In genomic region chr2:70094171-70094977, GRCh38 we compare ENCODE assay signal across 9 cellular contexts. TPM values are rescaled to one million over a fixed set of nuclear protein-coding genes. Genes with fewer than 3 reads are reported as not detected.
DNase-seq lines count a peak whose midpoint lies in the region; ATAC-seq and TF ChIP-seq lines count a peak whose summit lies in the region.
"Had no signal": no experiment of that assay in that cellular context is flagged by ENCODE, and none has a peak within 500 bp of the region (broad histone marks: within the 10 kb centered on the region; RNA-seq: fewer than 3 reads in every experiment).

No MANE protein-coding gene starts in this region.

- H3K27ac ChIP-seq in stomach: peak overlapping the region; percentile 77 to 96 (median 88)

- intact Hi-C loops in stomach (cut with DNase I; ENCODE audit: low total_unique reads): loop anchor here (5.0 kb wide), 1 partner anchor 38 kb away; no protein-coding TSS in a partner anchor

- TF ChIP-seq POLR2A in stomach (IDR thresholded peaks at IDR 0.05): no peak

- H3K4me3 ChIP-seq in stomach: no peak overlapping the region

- no peaks in the 10 kb centered on the region for H3K27me3 Mint-ChIP-seq in activated T-cell treated with anti-CD3 and anti-CD28 coated beads, Interleukin-2, amount 50 U/mL, for 72 hours (ENCODE audit: low read depth)

- peak overlapping the region; percentile 80 to 88 for H3K4me3 Mint-ChIP-seq in activated T-cell treated with anti-CD3 and anti-CD28 coated beads, Interleukin-2, amount 50 U/mL, for 72 hours

- peak; percentile 38 to 46 for DNase-seq in activated T-cell treated with anti-CD3 and anti-CD28 coated beads, Interleukin-2, amount 50 U/mL, for 72 hours
- DNase-seq in left lobe of liver (ENCODE audit: low spot score): no peak
- no peak for DNase-seq in stomach
- no peak for DNase-seq in anterior cingulate cortex (lab: John Stamatoyannopoulos, UW)
- no peak for DNase-seq in NOMO-1 (lab: John Stamatoyannopoulos, UW; ENCODE audit: unreplicated experiment in 2 of 2)
- DNase-seq in NCI-H2227 (lab: John Stamatoyannopoulos, UW; ENCODE audit: unreplicated experiment): no peak
- DNase-seq: NCI-H187 treated with DMSO at 0.1 percent for 48 hours had no signal

- peaks cover 5 to 9% of the 10 kb centered on the region in 2 donors for H3K36me3 Mint-ChIP-seq in activated T-cell treated with anti-CD3 and anti-CD28 coated beads, Interleukin-2, amount 50 U/mL, for 72 hours (ENCODE audit: insufficient read depth in 2 of 2)

- peaks cover 19 to 53% (median 39%) of the 10 kb centered on the region in 4 donors for H3K4me1 ChIP-seq in stomach

- H3K27me3 ChIP-seq in stomach: no peaks in the 10 kb centered on the region

- WGBS in stomach, 5 donors: 83 to 89% (median 86%) methylated on average over 5 of the region's 5 CpGs

- H3K36me3 ChIP-seq in stomach: peaks cover 0 to 11% (median 0%) of the 10 kb centered on the region in 4 donors

- H3K9me3 Mint-ChIP-seq in activated T-cell treated with anti-CD3 and anti-CD28 coated beads, Interleukin-2, amount 50 U/mL, for 72 hours: peaks cover 0 to 2% of the 10 kb centered on the region in 2 donors

- H3K9me3 ChIP-seq in stomach: no peaks in the 10 kb centered on the region

- ATAC-seq in HG03354 (IDR thresholded peaks at IDR 0.05; ENCODE audit: poor library complexity, severe bottlenecking, unreplicated experiment) (peak; percentile 5), left lobe of liver (peak; percentile 5), GM19035 (IDR thresholded peaks at IDR 0.05; ENCODE audit: unreplicated experiment) (no peak)
- peak; percentile 33 to 40 for ATAC-seq in activated T-cell treated with anti-CD3 and anti-CD28 coated beads, Interleukin-2, amount 50 U/mL, for 72 hours (replicated peaks in 1 of 2)

- TF ChIP-seq EP300 in stomach (IDR thresholded peaks at IDR 0.05): no peak

- H3K27ac Mint-ChIP-seq in activated T-cell treated with anti-CD3 and anti-CD28 coated beads, Interleukin-2, amount 50 U/mL, for 72 hours: peak overlapping the region; percentile 94

- H3K4me1 Mint-ChIP-seq in activated T-cell treated with anti-CD3 and anti-CD28 coated beads, Interleukin-2, amount 50 U/mL, for 72 hours (ENCODE audit: low read depth): peaks cover 77% of the 10 kb centered on the region

- TF ChIP-seq CTCF in stomach (IDR thresholded peaks at IDR 0.05): no peak

RNA-seq across cellular contexts. Expression of gene PCBP1, which starts 7.1 kb away (rescaled TPM):
- 100 to 1,000 TPM; 270 to 291 TPM for total RNA-seq in activated T-cell treated with anti-CD3 and anti-CD28 coated beads, Interleukin-2, amount 50 U/mL, for 72 hours
- 161 TPM for total RNA-seq in left lobe of liver
- 100 to 1,000 TPM in 3 of 5 donors, 10 to 100 TPM in 1, 1 to 10 TPM in 1; 9.3 to 164 (median 120) TPM for total RNA-seq in stomach
- 100 to 1,000 TPM; 199 to 296 (median 251) TPM for polyA plus RNA-seq in stomach

Comparison
In these comparisons a context has a peak if more than half of its experiments do, and no peak if none do; other contexts are left out.
1. DNase-seq: peak in activated T-cell treated with anti-CD3 and anti-CD28 coated beads, Interleukin-2, amount 50 U/mL, for 72 hours (2 of 2); none in left lobe of liver (single experiment), stomach (single experiment), anterior cingulate cortex (0 of 58), NOMO-1 (0 of 2) and NCI-H2227 (single experiment).